8 cellular contexts compared by ENCODE assay signal in the genomic region with DNA sequence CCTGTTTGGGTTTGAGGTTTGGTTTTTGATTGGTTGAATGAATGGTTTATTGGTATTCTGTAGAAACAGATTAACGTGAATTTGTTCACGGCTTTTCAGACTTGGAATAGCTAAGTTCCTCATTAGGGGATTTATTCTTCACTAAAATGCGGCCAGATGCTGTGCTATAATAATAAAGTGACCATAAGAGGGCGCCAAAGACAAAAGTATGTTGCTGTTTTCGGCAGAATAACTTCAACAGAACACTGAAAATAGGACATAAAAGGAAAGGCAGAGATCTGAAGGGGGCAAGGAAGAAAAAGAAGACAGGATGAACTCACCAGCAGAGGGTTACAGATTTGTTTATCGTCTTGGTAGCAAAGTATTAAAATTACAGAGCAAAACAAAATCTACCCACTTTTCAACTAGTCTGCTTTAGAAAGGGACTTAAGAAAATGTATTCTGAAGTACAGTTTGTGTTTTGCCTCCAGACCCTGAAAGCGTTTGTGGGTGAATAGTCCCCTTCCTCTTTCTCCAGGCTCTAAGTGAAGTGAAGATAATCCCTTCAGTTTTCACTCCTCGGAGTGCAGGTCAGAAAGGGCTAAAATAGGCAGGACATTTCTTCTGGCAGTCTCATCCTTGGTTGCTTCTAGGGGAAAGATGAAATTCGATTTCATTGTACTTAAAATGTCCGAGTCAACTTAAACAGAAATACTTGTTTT.
DNase-seq lines count a peak whose midpoint lies in the region; ATAC-seq and TF ChIP-seq lines count a peak whose summit lies in the region.

No MANE protein-coding gene starts in this region.

- H3K4me3 ChIP-seq in ACC112 (ENCODE audit: low read depth, low read length): peak overlapping the region; percentile 8
- H3K4me3 ChIP-seq in iPS-20b (ENCODE audit: low read length): peak overlapping the region; percentile 51

- peaks cover 6% of the 10 kb centered on the region for H3K4me1 Mint-ChIP-seq in brain
- H3K4me1 Mint-ChIP-seq in stimulated activated memory B cell treated with anti-CD40 and anti-IgM and Interleukin-4, amounts not matched to agents 10 μg/mL and 1 μg/mL and 100 μg/mL, for 72 hours: no peaks in the 10 kb centered on the region

- TF ChIP-seq CTCF in GM10266 (IDR thresholded peaks at IDR 0.05; ENCODE audit: control insufficient read depth, insufficient read depth, low read depth, missing control alignments): peak; percentile 68
- TF ChIP-seq CTCF in brain (conservative IDR thresholded peaks at IDR 0.05): peak; percentile 78 to 83

- peak; percentile 41 for DNase-seq in GM10266 (ENCODE audit: extremely low spot score)
- peak; percentile 67 for DNase-seq in HT1080 (ENCODE audit: low read depth)
- DNase-seq in NCI-H748 (lab: John Stamatoyannopoulos, UW; ENCODE audit: unreplicated experiment): peak; percentile 60
- DNase-seq in activated CD8-positive, alpha-beta memory T cell treated with anti-CD3 and anti-CD28 coated beads, Interleukin-2, amount 50 U/mL, for 4 hours: no peak

- H3K36me3 Mint-ChIP-seq in brain: no peaks in the 10 kb centered on the region
- H3K36me3 Mint-ChIP-seq in stimulated activated memory B cell treated with anti-CD40 and anti-IgM and Interleukin-4, amounts not matched to agents 10 μg/mL and 1 μg/mL and 100 μg/mL, for 72 hours: no peaks in the 10 kb centered on the region

- H3K36me3 ChIP-seq in ACC112 (ENCODE audit: insufficient read depth, low read length) (no peaks in the 10 kb centered on the region), iPS-20b (ENCODE audit: insufficient read depth, low read depth, low read length) (no peaks in the 10 kb centered on the region)

- peaks cover 0 to 1% (median 0%) of the 10 kb centered on the region in 5 experiments for H3K9me3 Mint-ChIP-seq in brain
- no peaks in the 10 kb centered on the region for H3K9me3 Mint-ChIP-seq in stimulated activated memory B cell treated with anti-CD40 and anti-IgM and Interleukin-4, amounts not matched to agents 10 μg/mL and 1 μg/mL and 100 μg/mL, for 72 hours

- no peaks in the 10 kb centered on the region for H3K27me3 Mint-ChIP-seq in brain
- peaks cover 6% of the 10 kb centered on the region for H3K27me3 Mint-ChIP-seq in stimulated activated memory B cell treated with anti-CD40 and anti-IgM and Interleukin-4, amounts not matched to agents 10 μg/mL and 1 μg/mL and 100 μg/mL, for 72 hours

- ATAC-seq in stimulated activated memory B cell treated with anti-CD40 and anti-IgM and Interleukin-4, amounts not matched to agents 10 μg/mL and 1 μg/mL and 100 μg/mL, for 72 hours: peak; percentile 54

- peaks cover 63% of the 10 kb centered on the region for H3K27me3 ChIP-seq in ACC112 (ENCODE audit: insufficient read depth, low read length)
- no peaks in the 10 kb centered on the region for H3K27me3 ChIP-seq in iPS-20b (ENCODE audit: insufficient read depth, low read length)

- H3K79me2 ChIP-seq in ACC112 (ENCODE audit: control insufficient read depth, insufficient read depth, low read length, unreplicated experiment): no peaks in the 10 kb centered on the region

- H3K9ac ChIP-seq in iPS-20b (ENCODE audit: low read depth, low read length): peak overlapping the region; percentile 67

- H3K4me3 Mint-ChIP-seq in brain: no peak overlapping the region
- H3K4me3 Mint-ChIP-seq in stimulated activated memory B cell treated with anti-CD40 and anti-IgM and Interleukin-4, amounts not matched to agents 10 μg/mL and 1 μg/mL and 100 μg/mL, for 72 hours: no peak overlapping the region

- no peak overlapping the region for H3K27ac Mint-ChIP-seq in brain
- no peak overlapping the region for H3K27ac Mint-ChIP-seq in stimulated activated memory B cell treated with anti-CD40 and anti-IgM and Interleukin-4, amounts not matched to agents 10 μg/mL and 1 μg/mL and 100 μg/mL, for 72 hours

- no peak overlapping the region for H2AFZ ChIP-seq in ACC112 (ENCODE audit: low read length, unreplicated experiment)

- no peak overlapping the region for H3K27ac ChIP-seq in ACC112 (ENCODE audit: low read depth, low read length)
- peak overlapping the region; percentile 37 for H3K27ac ChIP-seq in iPS-20b (ENCODE audit: low read length)

- H3K9me3 ChIP-seq in iPS-20b (ENCODE audit: insufficient read depth, low read depth, low read length): no peaks in the 10 kb centered on the region

- H3K4me1 ChIP-seq in ACC112 (ENCODE audit: control insufficient read depth, insufficient read depth, low read length, unreplicated experiment) (no peaks in the 10 kb centered on the region), iPS-20b (ENCODE audit: insufficient read depth, low read length) (peaks cover 25% of the 10 kb centered on the region)
